Comparison of ENCODE assay signal across 8 cellular contexts in genomic region chr20:6768228-6769185, GRCh38. TPM values are rescaled to one million over a fixed set of nuclear protein-coding genes. Genes with fewer than 3 reads are reported as not detected.
DNase-seq lines count a peak whose midpoint lies in the region; ATAC-seq and TF ChIP-seq lines count a peak whose summit lies in the region.

No MANE protein-coding gene starts in this region.

- DNase-seq in activated CD8-positive, alpha-beta T cell treated with anti-CD3 and anti-CD28 coated beads for 36 hours: peak; percentile 2
- DNase-seq in activated CD8-positive, alpha-beta T cell treated with anti-CD3 and anti-CD28 coated beads, Interleukin-2, amount 10 ng/mL, durations not matched to agents 7 days and 5 days: no peak
- DNase-seq in cardiac septum (ENCODE audit: low spot score) (peak; percentile 79), posterior vena cava (ENCODE audit: low spot score) (peak; percentile 86)
- DNase-seq in stimulated activated CD4-positive, alpha-beta T cell treated with anti-CD3 and anti-CD28 coated beads, Interleukin-4, amount 100 ng/mL, for 4 hours: no peak

- no peak for ATAC-seq in activated CD8-positive, alpha-beta T cell treated with anti-CD3 and anti-CD28 coated beads for 36 hours
- ATAC-seq in activated CD8-positive, alpha-beta T cell treated with anti-CD3 and anti-CD28 coated beads, Interleukin-2, amount 10 ng/mL, durations not matched to agents 7 days and 5 days: no peak
- ATAC-seq in SK-N-SH treated with all-trans-retinoic acid at 6 μM for 48 hours: peak; percentile 28
- ATAC-seq in HG03108 (IDR thresholded peaks at IDR 0.05; ENCODE audit: unreplicated experiment): no peak
- ATAC-seq in GM21447 (IDR thresholded peaks at IDR 0.05; ENCODE audit: unreplicated experiment): no peak

- peaks cover 2% of the 10 kb centered on the region for H3K4me1 Mint-ChIP-seq in activated CD8-positive, alpha-beta T cell treated with anti-CD3 and anti-CD28 coated beads for 36 hours (ENCODE audit: low read depth)
- H3K4me1 Mint-ChIP-seq in activated CD8-positive, alpha-beta T cell treated with anti-CD3 and anti-CD28 coated beads, Interleukin-2, amount 10 ng/mL, durations not matched to agents 7 days and 5 days (ENCODE audit: low read depth): peaks cover 2% of the 10 kb centered on the region

- no peaks in the 10 kb centered on the region for H3K9me3 Mint-ChIP-seq in activated CD8-positive, alpha-beta T cell treated with anti-CD3 and anti-CD28 coated beads for 36 hours
- no peaks in the 10 kb centered on the region for H3K9me3 Mint-ChIP-seq in activated CD8-positive, alpha-beta T cell treated with anti-CD3 and anti-CD28 coated beads, Interleukin-2, amount 10 ng/mL, durations not matched to agents 7 days and 5 days (ENCODE audit: insufficient read depth)

- no peak for TF ChIP-seq CTCF in activated CD8-positive, alpha-beta T cell treated with anti-CD3 and anti-CD28 coated beads for 36 hours (IDR thresholded peaks at IDR 0.05)

- H3K36me3 Mint-ChIP-seq in activated CD8-positive, alpha-beta T cell treated with anti-CD3 and anti-CD28 coated beads for 36 hours (ENCODE audit: low read depth): no peaks in the 10 kb centered on the region
- no peaks in the 10 kb centered on the region for H3K36me3 Mint-ChIP-seq in activated CD8-positive, alpha-beta T cell treated with anti-CD3 and anti-CD28 coated beads, Interleukin-2, amount 10 ng/mL, durations not matched to agents 7 days and 5 days (ENCODE audit: low read depth)

- H3K27ac Mint-ChIP-seq in activated CD8-positive, alpha-beta T cell treated with anti-CD3 and anti-CD28 coated beads for 36 hours: no peak overlapping the region
- no peak overlapping the region for H3K27ac Mint-ChIP-seq in activated CD8-positive, alpha-beta T cell treated with anti-CD3 and anti-CD28 coated beads, Interleukin-2, amount 10 ng/mL, durations not matched to agents 7 days and 5 days

- intact Hi-C loops in activated CD8-positive, alpha-beta T cell treated with anti-CD3 and anti-CD28 coated beads for 36 hours (cut with micrococcal nuclease): loop anchor here (10.0 kb wide), 1 partner anchor 1086 kb away; no protein-coding TSS in a partner anchor
- intact Hi-C loops in cardiac septum (cut with DNase I) (loop anchor here (5.0 to 10.0 kb wide), 3 partner anchors 131 to 1094 kb away; no protein-coding TSS in a partner anchor), posterior vena cava (cut with DNase I) (loop anchor here in 1 of 2 donors (5.0 kb wide), 1 partner anchor 1094 kb away; no protein-coding TSS in a partner anchor)

- POLR2A ChIA-PET in activated CD8-positive, alpha-beta T cell treated with anti-CD3 and anti-CD28 coated beads for 36 hours (lab: Charles Lee): no interaction called here
- POLR2A ChIA-PET in activated CD8-positive, alpha-beta T cell treated with anti-CD3 and anti-CD28 coated beads, Interleukin-2, amount 10 ng/mL, durations not matched to agents 7 days and 5 days (lab: Charles Lee): no interaction called here

- CTCF ChIA-PET in activated CD8-positive, alpha-beta T cell treated with anti-CD3 and anti-CD28 coated beads for 36 hours (lab: Charles Lee): no interaction called here
- CTCF ChIA-PET in activated CD8-positive, alpha-beta T cell treated with anti-CD3 and anti-CD28 coated beads, Interleukin-2, amount 10 ng/mL, durations not matched to agents 7 days and 5 days (lab: Charles Lee): no interaction called here

- H3K27me3 Mint-ChIP-seq in activated CD8-positive, alpha-beta T cell treated with anti-CD3 and anti-CD28 coated beads for 36 hours: peaks cover 44% of the 10 kb centered on the region
- H3K27me3 Mint-ChIP-seq in activated CD8-positive, alpha-beta T cell treated with anti-CD3 and anti-CD28 coated beads, Interleukin-2, amount 10 ng/mL, durations not matched to agents 7 days and 5 days (ENCODE audit: low read depth): peaks cover 43% of the 10 kb centered on the region

- no peak overlapping the region for H3K4me3 Mint-ChIP-seq in activated CD8-positive, alpha-beta T cell treated with anti-CD3 and anti-CD28 coated beads for 36 hours
- no peak overlapping the region for H3K4me3 Mint-ChIP-seq in activated CD8-positive, alpha-beta T cell treated with anti-CD3 and anti-CD28 coated beads, Interleukin-2, amount 10 ng/mL, durations not matched to agents 7 days and 5 days

TF ChIP-seq in SK-N-SH treated with all-trans-retinoic acid at 6 μM for 48 hours, 23 proteins besides CTCF, POLR2A, EP300 and RAD21:
- no peak for TF ChIP-seq POU6F1 (CRISPR knock-in tag; IDR thresholded peaks at IDR 0.05; ENCODE audit: borderline replicate concordance, low read depth)

RNA-seq across cellular contexts. Expression of gene BMP2, which starts 1.0 kb away (rescaled TPM):
- not detected for total RNA-seq in activated CD8-positive, alpha-beta T cell treated with anti-CD3 and anti-CD28 coated beads for 36 hours
- total RNA-seq in activated CD8-positive, alpha-beta T cell treated with anti-CD3 and anti-CD28 coated beads, Interleukin-2, amount 10 ng/mL, durations not matched to agents 7 days and 5 days: not detected
- total RNA-seq in cardiac septum (3.0 TPM), posterior vena cava (1 to 10 TPM; 3.2 to 5.3 TPM)

Comparison
In these comparisons a context has a peak if more than half of its experiments do, and no peak if none do; other contexts are left out.
1. DNase-seq: peak in activated CD8-positive, alpha-beta T cell treated with anti-CD3 and anti-CD28 coated beads for 36 hours (single experiment), cardiac septum (single experiment) and posterior vena cava (single experiment); none in activated CD8-positive, alpha-beta T cell treated with anti-CD3 and anti-CD28 coated beads, Interleukin-2, amount 10 ng/mL, durations not matched to agents 7 days and 5 days (single experiment) and stimulated activated CD4-positive, alpha-beta T cell treated with anti-CD3 and anti-CD28 coated beads, Interleukin-4, amount 100 ng/mL, for 4 hours (0 of 2).